Comparison of ENCODE assay signal across 17 cellular contexts in the genomic region with DNA sequence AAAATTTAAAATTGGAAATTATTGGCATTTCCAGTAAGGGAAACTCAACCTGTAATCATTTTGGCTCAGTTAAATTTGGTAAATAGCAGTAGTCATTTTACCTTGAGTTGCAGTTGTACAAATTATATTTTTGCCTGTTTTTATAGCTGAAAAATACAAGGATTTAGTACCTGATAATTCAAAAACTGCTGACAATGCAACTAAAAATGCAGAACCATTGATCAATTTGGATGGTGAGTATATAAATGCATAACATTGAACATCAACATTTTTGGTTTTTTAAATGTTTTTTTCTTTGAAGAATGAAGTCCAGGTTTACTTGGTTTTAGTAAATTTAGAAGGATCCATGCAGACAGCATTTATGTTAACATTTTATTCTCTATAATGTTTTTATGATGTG. TPM values are rescaled to one million over a fixed set of nuclear protein-coding genes. Genes with fewer than 3 reads are reported as not detected.
DNase-seq lines count a peak whose midpoint lies in the region; ATAC-seq, FAIRE-seq and TF ChIP-seq lines count a peak whose summit lies in the region.
"Had no signal": no experiment of that assay in that cellular context is flagged by ENCODE, and none has a peak within 500 bp of the region (broad histone marks: within the 10 kb centered on the region; RNA-seq: fewer than 3 reads in every experiment).

No MANE protein-coding gene starts in this region.

- H3K9me2 ChIP-seq in PC-9 (ENCODE audit: insufficient read depth), result no peaks in the 10 kb centered on the region

- ATAC-seq in HepG2 (no peak), right lobe of liver (no peak)

- DNase-seq in HepG2 (ENCODE audit: low spot score), result no peak
- no peak for DNase-seq in right lobe of liver
- no peak for DNase-seq in PC-9
- no peak for DNase-seq in kidney
- no peak for DNase-seq in smooth muscle cell (lab: John Stamatoyannopoulos, UW; ENCODE audit: unreplicated experiment)
- DNase-seq in activated naive CD4-positive, alpha-beta T cell treated with Interleukin-2 at 50 U/mL for 16 hours, result no peak
- no peak for DNase-seq in posterior vena cava (ENCODE audit: low spot score)
- DNase-seq in nucleus accumbens (lab: John Stamatoyannopoulos, UW), result no peak
- DNase-seq: BE2C; CD4-positive, alpha-beta memory T cell; DMS79 treated with DMSO at 0.1 percent for 48 hours; GDM1; H9 had no signal

- CTCF ChIA-PET in HepG2 (lab: Yijun Ruan, JAX; ENCODE audit: low intra/inter-chr PET ratio, low total read pairs), result no interaction called here
- CTCF ChIA-PET in PC-9 (lab: Charles Lee), result no interaction called here

- H3F3A ChIP-seq in PC-9 (ENCODE audit: insufficient read depth, low read depth) (peaks cover 4% of the 10 kb centered on the region), smooth muscle cell (ENCODE audit: low read depth) (peaks cover 7% of the 10 kb centered on the region)

- H2AFZ ChIP-seq in HepG2 (ENCODE audit: low read length) (no peak overlapping the region), PC-9 (no peak overlapping the region), smooth muscle cell (ENCODE audit: low read depth) (no peak overlapping the region)

- no peak overlapping the region for H3K9ac ChIP-seq in HepG2 (ENCODE audit: insufficient read depth, low read depth, low read length)
- no peak overlapping the region for H3K9ac ChIP-seq in kidney (ENCODE audit: low read length in 2 of 2)
- H3K9ac ChIP-seq in smooth muscle cell (ENCODE audit: low read depth), result no peak overlapping the region
- H3K9ac ChIP-seq: KMS-11 had no signal

- FAIRE-seq in HepG2 (lab: Jason Lieb, UNC) (no peak), kidney (lab: Jason Lieb, UNC) (peak; percentile 38)
- FAIRE-seq: GM12892 had no signal

- intact Hi-C loops in HepG2 (cut with micrococcal nuclease; ENCODE audit: unreplicated experiment), result no loop called here
- intact Hi-C loops in right lobe of liver (cut with DNase I), result no loop called here
- intact Hi-C loops in PC-9 (cut with micrococcal nuclease; ENCODE audit: unreplicated experiment), result loop anchor here (5.0 kb wide), 1 partner anchor 474 kb away; no protein-coding TSS in a partner anchor
- intact Hi-C loops in kidney (cut with DNase I), result no loop called here
- intact Hi-C loops in posterior vena cava (cut with DNase I), result loop anchor here (5.0 to 10.0 kb wide), 4 partner anchors 134 to 476 kb away; a partner anchor contains a TSS

- H3K4me2 ChIP-seq in HepG2 (ENCODE audit: low read depth, low read length) (no peak overlapping the region), PC-9 (no peak overlapping the region), smooth muscle cell (no peak overlapping the region)
- H3K4me2 ChIP-seq: KMS-11 had no signal

- peaks cover 3% of the 10 kb centered on the region for H3K79me2 ChIP-seq in HepG2 (ENCODE audit: insufficient read depth, low read length)
- H3K79me2 ChIP-seq in PC-9 (ENCODE audit: low read depth), result peaks cover 12% of the 10 kb centered on the region; the same call in 1 of the 2 replicates
- H3K79me2 ChIP-seq in smooth muscle cell (ENCODE audit: low read depth), result peaks cover 40% of the 10 kb centered on the region

- in situ Hi-C loops in HepG2 (cut with HindIII; ENCODE audit: extremely low pct_ligation_motif_present, low pct_unique_long_range_greater_than_20kb), result no loop called here

- no peak overlapping the region for H3K27ac ChIP-seq in HepG2 (ENCODE audit: extremely low read length, insufficient read depth, low read length)
- no peak overlapping the region for H3K27ac ChIP-seq in right lobe of liver
- 0 out of 2 replicates have a peak overlapping the region, but pooled peaks have one; percentile 16 for H3K27ac ChIP-seq in PC-9
- H3K27ac ChIP-seq in kidney (ENCODE audit: low read depth in 2 of 2, low read length in 2 of 2), result no peak overlapping the region
- peak overlapping the region; percentile 76 for H3K27ac ChIP-seq in smooth muscle cell (ENCODE audit: low read depth)
- H3K27ac ChIP-seq: 22Rv1, C4-2B, KMS-11 had no signal

- H4K20me1 ChIP-seq in HepG2 (ENCODE audit: insufficient read depth, low read length) (no peaks in the 10 kb centered on the region), PC-9 (ENCODE audit: insufficient read depth) (peaks cover 26% of the 10 kb centered on the region), smooth muscle cell (ENCODE audit: low read depth) (peaks cover 17% of the 10 kb centered on the region)

- no peak overlapping the region for H3K4me3 ChIP-seq in HepG2 (replicated peaks in 1 of 3; ENCODE audit: insufficient read depth in 1 of 3, low read depth in 2 of 3, low read length in 3 of 3)
- H3K4me3 ChIP-seq in right lobe of liver, result no peak overlapping the region
- H3K4me3 ChIP-seq in PC-9, result no peak overlapping the region
- no peak overlapping the region for H3K4me3 ChIP-seq in kidney (ENCODE audit: low read length in 2 of 2)
- H3K4me3 ChIP-seq in smooth muscle cell, result no peak overlapping the region

- TF ChIP-seq POLR2A in HepG2 (IDR thresholded peaks at IDR 0.05; ENCODE audit: insufficient read depth in 1 of 2, low read depth in 2 of 2, low read length in 2 of 2) (no peak), right lobe of liver (IDR thresholded peaks at IDR 0.05) (no peak)

- H3K36me3 ChIP-seq in HepG2 (replicated peaks in 1 of 2; ENCODE audit: control insufficient read depth in 1 of 2, insufficient read depth in 2 of 2, low read length in 2 of 2) (peaks cover 10 to 67% of the 10 kb centered on the region in 2 experiments), right lobe of liver (peaks cover 0 to 36% (median 15%) of the 10 kb centered on the region in 4 donors), PC-9 (ENCODE audit: low read depth) (peaks cover 56% of the 10 kb centered on the region), kidney (ENCODE audit: control insufficient read depth in 1 of 2, insufficient read depth in 2 of 2, low read length in 2 of 2) (peaks cover 21 to 27% of the 10 kb centered on the region in 2 donors), smooth muscle cell (ENCODE audit: low read depth) (peaks cover 19% of the 10 kb centered on the region)

- no peak for TF ChIP-seq EP300 in HepG2 (IDR thresholded peaks at IDR 0.05; ENCODE audit: low read depth in 2 of 2, low read length in 2 of 2)
- no peak for TF ChIP-seq EP300 in HepG2 (CRISPR knock-in tag; IDR thresholded peaks at IDR 0.05; ENCODE audit: borderline replicate concordance)

- H3K27me3 ChIP-seq in HepG2 (ENCODE audit: control insufficient read depth in 1 of 2, insufficient read depth in 2 of 2, low read length in 2 of 2) (no peaks in the 10 kb centered on the region), right lobe of liver (no peaks in the 10 kb centered on the region), PC-9 (ENCODE audit: insufficient read depth, low read depth) (no peaks in the 10 kb centered on the region), smooth muscle cell (ENCODE audit: low read depth) (no peaks in the 10 kb centered on the region)
- H3K27me3 ChIP-seq: BE2C had no signal

- H3K4me1 ChIP-seq in HepG2 (ENCODE audit: insufficient read depth, low read length), result no peaks in the 10 kb centered on the region
- H3K4me1 ChIP-seq in right lobe of liver, result peaks cover 0 to 16% (median 3%) of the 10 kb centered on the region in 4 donors
- no peaks in the 10 kb centered on the region for H3K4me1 ChIP-seq in PC-9 (replicated peaks; ENCODE audit: insufficient read depth)
- no peaks in the 10 kb centered on the region for H3K4me1 ChIP-seq in kidney (ENCODE audit: control insufficient read depth in 1 of 2, insufficient read depth in 1 of 2, low read depth in 1 of 2, low read length in 2 of 2)
- H3K4me1 ChIP-seq in smooth muscle cell (ENCODE audit: low read depth), result no peaks in the 10 kb centered on the region
- H3K4me1 ChIP-seq: BE2C had no signal

- POLR2A ChIA-PET in HepG2 (lab: Yijun Ruan, JAX), result no interaction called here
- POLR2A ChIA-PET in PC-9 (lab: Charles Lee; ENCODE audit: unreplicated experiment), result no interaction called here

- TF ChIP-seq CTCF in HepG2 (CRISPR knock-in tag; IDR thresholded peaks at IDR 0.05) (no peak), right lobe of liver (IDR thresholded peaks at IDR 0.05) (no peak), PC-9 (conservative IDR thresholded peaks at IDR 0.05) (no peak), kidney (IDR thresholded peaks at IDR 0.05; ENCODE audit: borderline replicate concordance, extremely low read depth, insufficient read depth) (no peak), smooth muscle cell (IDR thresholded peaks at IDR 0.05; ENCODE audit: borderline replicate concordance, insufficient read depth, poor library complexity, severe bottlenecking) (no peak)

- BruUV-seq in HepG2 (replicated peaks; lab: Mats Ljungman, UMichigan) (no TSS peak), PC-9 (replicated peaks; lab: Mats Ljungman, UMichigan) (no TSS peak)

- TF ChIP-seq RAD21 in HepG2 (CRISPR knock-in tag; IDR thresholded peaks at IDR 0.05), result no peak

- H3K9me3 ChIP-seq in HepG2 (ENCODE audit: low read length) (no peaks in the 10 kb centered on the region), right lobe of liver (no peaks in the 10 kb centered on the region), PC-9 (ENCODE audit: insufficient read depth, low read depth) (no peaks in the 10 kb centered on the region), kidney (ENCODE audit: control insufficient read depth in 1 of 2, low read length in 2 of 2) (no peaks in the 10 kb centered on the region), smooth muscle cell (replicated peaks; ENCODE audit: low read depth) (no peaks in the 10 kb centered on the region)
- H3K9me3 ChIP-seq: BE2C had no signal

RNA-seq across cellular contexts. Expression of a gene that starts 9.0 kb away (rescaled TPM):
- total RNA-seq in HepG2 (2016; rRNA removed; fragmentation: Illumina TruSeq; extraction: Trizol), result 258 and 374 TPM in 2 replicates
- 42.9 and 47.7 TPM in 2 replicates for total RNA-seq in HepG2 (2016; cell fraction: cytosol; rRNA removed; fragmentation: Illumina TruSeq; extraction: Trizol; ENCODE audit: low read depth)
- total RNA-seq in HepG2 (2016; cell fraction: insoluble cytoplasmic fraction; rRNA removed; fragmentation: Illumina TruSeq; extraction: Trizol), result 255 and 390 TPM in 2 replicates
- total RNA-seq in HepG2 (2016; cell fraction: membrane; rRNA removed; fragmentation: Illumina TruSeq; extraction: Trizol), result 101 TPM in 2 replicates
- total RNA-seq in HepG2 (2016; cell fraction: nucleus; rRNA removed; fragmentation: Illumina TruSeq; extraction: Trizol), result 105 and 106 TPM in 2 replicates
- 118 and 137 TPM in 2 replicates for polyA plus RNA-seq in HepG2 (2011; rRNA removed)
- 25.5 and 41.9 TPM in 2 replicates for polyA plus RNA-seq in HepG2 (2011; cell fraction: cytosol; rRNA removed)
- 11.4 and 17.2 TPM in 2 replicates for polyA plus RNA-seq in HepG2 (2011; cell fraction: nucleus; rRNA removed)
- 154 and 171 TPM in 2 replicates for polyA plus RNA-seq in HepG2 (2012)
- polyA plus RNA-seq in HepG2 (2016; cell fraction: cytosol; fragmentation: Illumina TruSeq; extraction: Trizol; ENCODE audit: low read depth), result 42.7 and 48.8 TPM in 2 replicates
- polyA plus RNA-seq in HepG2 (2016; cell fraction: insoluble cytoplasmic fraction; fragmentation: Illumina TruSeq; extraction: Trizol; ENCODE audit: low read depth), result 390 and 432 TPM in 2 replicates
- 75.4 and 87.3 TPM in 2 replicates for polyA plus RNA-seq in HepG2 (2016; cell fraction: membrane; fragmentation: Illumina TruSeq; extraction: Trizol; ENCODE audit: low read depth)
- polyA plus RNA-seq in HepG2 (2016; cell fraction: nucleus; fragmentation: Illumina TruSeq; extraction: Trizol; ENCODE audit: insufficient read depth, low read depth), result 144 and 145 TPM in 2 replicates
- 32.5 and 95.8 TPM in 2 replicates for polyA minus RNA-seq in HepG2 (2011; rRNA and poly(A)+ RNA removed; ENCODE audit: low replicate concordance)
- 80.3 and 89.3 TPM in 2 replicates for polyA minus RNA-seq in HepG2 (2011; cell fraction: cytosol; rRNA and poly(A)+ RNA removed)
- polyA minus RNA-seq in HepG2 (2011; cell fraction: nucleus; rRNA and poly(A)+ RNA removed), result 53.6 and 57.8 TPM in 2 replicates
- total RNA-seq in right lobe of liver, result 10 to 100 TPM; 35.1 to 73.0 (median 55.4) TPM
- total RNA-seq in PC-9 (2021), result 162 and 184 TPM in 2 replicates
- total RNA-seq in kidney, result 116 TPM
- 250 TPM for polyA plus RNA-seq in kidney (ENCODE audit: insufficient read depth, low read depth, low replicate concordance)
- 143 and 163 TPM in 2 replicates for total RNA-seq in smooth muscle cell
- polyA plus RNA-seq in smooth muscle cell, result 218 and 221 TPM in 2 replicates
- total RNA-seq in posterior vena cava, result 100 to 1,000 TPM; 128 to 131 TPM

Comparison
In these comparisons a context has a peak if more than half of its experiments do, and no peak if none do; other contexts are left out.
1. H3K27ac ChIP-seq: peak in PC-9 (single experiment) and smooth muscle cell (single experiment); none in HepG2 (single experiment), right lobe of liver (0 of 3) and kidney (0 of 2).
2. intact Hi-C loops: an anchor here in PC-9 (5.0 kb wide) and posterior vena cava (5.0 to 10.0 kb wide); none called in HepG2, right lobe of liver and kidney.